ENCODE assay signal across 10 cellular contexts in the genomic region with DNA sequence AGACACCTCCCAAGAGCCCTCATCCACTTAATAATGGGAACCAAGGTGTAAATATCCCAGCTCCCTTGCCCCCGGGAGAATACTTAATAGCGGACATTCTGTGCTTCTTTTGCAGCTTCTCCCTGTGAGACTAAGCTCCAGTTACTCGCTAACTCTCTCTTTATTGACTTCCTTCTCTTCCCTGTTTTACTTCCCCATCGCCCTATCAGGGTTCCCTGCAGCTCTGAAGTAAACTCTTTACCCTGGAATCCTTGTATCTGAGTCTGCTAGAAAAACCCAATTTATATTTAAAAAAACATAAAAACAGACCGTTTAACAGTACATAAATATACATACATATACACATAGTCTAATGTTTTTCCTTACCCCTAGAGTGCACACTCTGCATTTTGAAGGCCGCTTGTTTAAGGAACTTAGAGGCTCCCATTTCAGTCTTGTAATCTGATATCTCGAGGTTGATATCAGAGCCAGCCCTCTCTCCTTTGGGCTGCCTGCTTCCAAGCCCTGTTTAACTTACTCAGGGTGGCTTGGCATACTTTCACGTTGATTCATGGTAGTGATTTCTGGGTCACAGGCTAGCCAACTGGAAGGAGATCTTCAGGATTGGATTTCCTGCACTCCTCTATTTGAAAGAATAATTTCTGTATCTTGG.
A peak's percentile ranks its signal among the peaks of the same experiment; 100 is the strongest.
DNase-seq lines count a peak whose midpoint lies in the region; ATAC-seq, FAIRE-seq and TF ChIP-seq lines count a peak whose summit lies in the region.
"Had no signal": no experiment of that assay in that cellular context is flagged by ENCODE, and none has a peak within 500 bp of the region (broad histone marks: within the 10 kb centered on the region; RNA-seq: fewer than 3 reads in every experiment).

No MANE protein-coding gene starts in this region.

- H3K56ac ChIP-seq in mesendoderm (ENCODE audit: low read length): no peak overlapping the region

- H3K18ac ChIP-seq in mesendoderm (ENCODE audit: low read length): no peak overlapping the region

- no peaks in the 10 kb centered on the region for H3K36me3 ChIP-seq in body of pancreas (replicated peaks in 1 of 2; ENCODE audit: insufficient read depth in 1 of 2, low read depth in 2 of 2)
- no peaks in the 10 kb centered on the region for H3K36me3 ChIP-seq in mesendoderm (ENCODE audit: control insufficient read depth, insufficient read depth, low read length)

- TF ChIP-seq POLR2A in body of pancreas (IDR thresholded peaks at IDR 0.05): no peak

- FAIRE-seq in D721Med (lab: Jason Lieb, UNC): no peak

- H3K4me1 ChIP-seq in body of pancreas: peaks cover 7% of the 10 kb centered on the region
- peaks cover 2% of the 10 kb centered on the region for H3K4me1 ChIP-seq in mesendoderm (ENCODE audit: control insufficient read depth, low read depth, low read length)

- no peaks in the 10 kb centered on the region for H3K79me1 ChIP-seq in mesendoderm (ENCODE audit: low read length)

- no peak overlapping the region for H3K23ac ChIP-seq in mesendoderm (ENCODE audit: low read length)

- peak; percentile 72 for ATAC-seq in body of pancreas
- no peak for ATAC-seq in HG02840 (IDR thresholded peaks at IDR 0.05; ENCODE audit: low FRiP score, unreplicated experiment)

- TF ChIP-seq CTCF in AG09309 (IDR thresholded peaks at IDR 0.05; ENCODE audit: control insufficient read depth, insufficient read depth, low read depth, low read length, missing control alignments): no peak
- TF ChIP-seq CTCF in body of pancreas (IDR thresholded peaks at IDR 0.05): no peak
- TF ChIP-seq CTCF in D721Med (IDR thresholded peaks at IDR 0.05; ENCODE audit: insufficient read depth, missing control alignments): no peak

- no peaks in the 10 kb centered on the region for H3K79me2 ChIP-seq in mesendoderm (ENCODE audit: control insufficient read depth, insufficient read depth, low read length)

- no peak overlapping the region for H3K4ac ChIP-seq in mesendoderm (ENCODE audit: low read depth, low read length)

- H3K9me3 ChIP-seq in body of pancreas: no peaks in the 10 kb centered on the region

- no peak overlapping the region for H2AK5ac ChIP-seq in mesendoderm (ENCODE audit: low read length)

- peak; percentile 68 for DNase-seq in AG09309 (ENCODE audit: low read depth)
- DNase-seq in HT-29 (ENCODE audit: low spot score): peak; percentile 73
- peak in 3 of 4 donors; percentile 29 to 34 (median 33) for DNase-seq in body of pancreas
- peak; percentile 66 for DNase-seq in mesendoderm
- DNase-seq in NCI-H82 treated with DMSO at 0.1 percent for 48 hours (lab: John Stamatoyannopoulos, UW; ENCODE audit: unreplicated experiment): no peak
- DNase-seq in D721Med (ENCODE audit: insufficient read length, low spot score): no peak
- DNase-seq in activated CD4-positive, alpha-beta T cell treated with anti-CD3 and anti-CD28 coated beads, Interleukin-2, amount 50 U/mL, for 4 hours: no peak
- DNase-seq: NCI-H187 had no signal

- no peak overlapping the region for H4K8ac ChIP-seq in mesendoderm (ENCODE audit: low read depth, low read length)

- H3K4me2 ChIP-seq in mesendoderm (ENCODE audit: low read length): no peak overlapping the region

- intact Hi-C loops in body of pancreas (cut with DNase I): no loop called here

- H3K27me3 ChIP-seq in body of pancreas: no peaks in the 10 kb centered on the region
- H3K27me3 ChIP-seq in mesendoderm (ENCODE audit: insufficient read depth, low read length, poor library complexity): no peaks in the 10 kb centered on the region

- H2BK120ac ChIP-seq in mesendoderm (ENCODE audit: low read depth, low read length): no peak overlapping the region

- no peak overlapping the region for H2BK15ac ChIP-seq in mesendoderm (replicated peaks; ENCODE audit: low read depth)

- H3K4me3 ChIP-seq in AG09309 (ENCODE audit: control insufficient read depth, low read depth, low read length): no peak overlapping the region
- no peak overlapping the region for H3K4me3 ChIP-seq in body of pancreas
- H3K4me3 ChIP-seq in mesendoderm (ENCODE audit: low read length): no peak overlapping the region
- H3K4me3 ChIP-seq: skin epidermis had no signal

- WGBS in body of pancreas, 2 donors: 30 to 33% methylated on average over 7 to 8 of the region's 8 CpGs
- no CpG with 5 or more reads among the region's 8 CpGs for WGBS in mesendoderm (ENCODE audit: extremely low coverage, insufficient coverage, low lambda C conversion rate)

- no peak overlapping the region for H3K27ac ChIP-seq in body of pancreas
- no peak overlapping the region for H3K27ac ChIP-seq in mesendoderm (ENCODE audit: low read depth, low read length)
- H3K27ac ChIP-seq: skin epidermis had no signal

- no peak overlapping the region for H3K9ac ChIP-seq in mesendoderm (ENCODE audit: low read length)

- H2BK5ac ChIP-seq in mesendoderm (ENCODE audit: low read length): no peak overlapping the region

- H4K5ac ChIP-seq in mesendoderm (ENCODE audit: low read length): no peak overlapping the region

Comparison
In these comparisons a context has a peak if more than half of its experiments do, and no peak if none do; other contexts are left out.
1. DNase-seq: peak in AG09309 (single experiment), HT-29 (single experiment), body of pancreas (3 of 4) and mesendoderm (single experiment); none in NCI-H82 treated with DMSO at 0.1 percent for 48 hours (single experiment), D721Med (single experiment) and activated CD4-positive, alpha-beta T cell treated with anti-CD3 and anti-CD28 coated beads, Interleukin-2, amount 50 U/mL, for 4 hours (0 of 2).